ENCODE assay signal across 21 cellular contexts in the genomic region with DNA sequence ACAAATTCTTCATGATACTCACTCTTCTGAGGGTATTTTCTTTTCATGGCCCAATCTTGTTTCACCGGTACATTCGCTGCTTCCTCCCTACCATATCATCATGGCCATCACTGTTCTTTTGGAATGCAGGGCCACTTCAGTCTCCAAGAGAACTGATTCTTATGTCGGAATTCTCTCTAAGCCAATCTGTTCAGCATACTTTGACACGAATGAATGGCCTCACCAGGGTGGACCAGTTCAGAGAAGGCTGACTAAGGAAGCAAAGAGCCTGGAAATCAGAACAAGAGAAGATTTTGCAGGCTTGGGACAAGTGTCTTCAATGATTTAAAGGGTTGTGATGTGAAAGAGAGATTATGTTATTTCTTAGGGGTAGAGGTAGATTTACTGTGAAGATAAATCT. TPM values are rescaled to one million over a fixed set of nuclear protein-coding genes. Genes with fewer than 3 reads are reported as not detected.
DNase-seq lines count a peak whose midpoint lies in the region; ATAC-seq and TF ChIP-seq lines count a peak whose summit lies in the region.
"Had no signal": no experiment of that assay in that cellular context is flagged by ENCODE, and none has a peak within 500 bp of the region (broad histone marks: within the 10 kb centered on the region; RNA-seq: fewer than 3 reads in every experiment).

No MANE protein-coding gene starts in this region.

- H3K27ac ChIP-seq in OCI-LY1 (ENCODE audit: low read depth, low read length, poor library complexity, severe bottlenecking): peak overlapping the region; percentile 61
- H3K27ac ChIP-seq in neural progenitor cell: peak overlapping the region; percentile 71

- no peak overlapping the region for H2AFZ ChIP-seq in OCI-LY1 (ENCODE audit: low read length)
- peak overlapping the region; percentile 57 for H2AFZ ChIP-seq in neural progenitor cell (replicated peaks)

- H3K4me3 ChIP-seq in OCI-LY1 (ENCODE audit: low read depth, low read length, poor library complexity, severe bottlenecking) (no peak overlapping the region), neural progenitor cell (no peak overlapping the region)
- H3K4me3 ChIP-seq: GM23338 had no signal

- H3K9me3 Mint-ChIP-seq in IgD-negative memory B cell: no peaks in the 10 kb centered on the region
- no peaks in the 10 kb centered on the region for H3K9me3 Mint-ChIP-seq in activated T-helper 1 cell treated with anti-CD3 and anti-CD28 coated beads, Interleukin-12 subunit alpha, Interleukin-12 subunit beta, Interleukin-2, Interleukin-4 antibody, amounts not matched to agents 30 ng/mL and 10 ng/mL and 1 ng/mL, durations not matched to agents 14 hours and 24 hours and 36 hours
- H3K9me3 Mint-ChIP-seq in neural progenitor cell: peaks cover 2% of the 10 kb centered on the region
- H3K9me3 Mint-ChIP-seq: CD4-positive, CD25-positive, alpha-beta regulatory T cell; CD8-positive, alpha-beta memory T cell; GM23338 had no signal

- H3K9me3 ChIP-seq in OCI-LY1 (ENCODE audit: low read length): no peaks in the 10 kb centered on the region
- no peaks in the 10 kb centered on the region for H3K9me3 ChIP-seq in neural progenitor cell (ENCODE audit: low read depth)
- H3K9me3 ChIP-seq: BE2C had no signal

- H3K36me3 ChIP-seq in OCI-LY1 (ENCODE audit: insufficient read depth, low read length): no peaks in the 10 kb centered on the region
- H3K36me3 ChIP-seq in neural progenitor cell: no peaks in the 10 kb centered on the region
- H3K36me3 ChIP-seq: BE2C had no signal

- H3K9me2 ChIP-seq in OCI-LY1 (ENCODE audit: low read depth, low read length): no peaks in the 10 kb centered on the region

- no peaks in the 10 kb centered on the region for H3K36me3 Mint-ChIP-seq in IgD-negative memory B cell
- no peaks in the 10 kb centered on the region for H3K36me3 Mint-ChIP-seq in activated T-helper 1 cell treated with anti-CD3 and anti-CD28 coated beads, Interleukin-12 subunit alpha, Interleukin-12 subunit beta, Interleukin-2, Interleukin-4 antibody, amounts not matched to agents 30 ng/mL and 10 ng/mL and 1 ng/mL, durations not matched to agents 14 hours and 24 hours and 36 hours (ENCODE audit: low read depth)
- peaks cover 1% of the 10 kb centered on the region for H3K36me3 Mint-ChIP-seq in neural progenitor cell
- H3K36me3 Mint-ChIP-seq: CD4-positive, CD25-positive, alpha-beta regulatory T cell; CD8-positive, alpha-beta memory T cell had no signal

- intact Hi-C loops in activated T-helper 1 cell treated with anti-CD3 and anti-CD28 coated beads, Interleukin-12 subunit alpha, Interleukin-12 subunit beta, Interleukin-2, Interleukin-4 antibody, amounts not matched to agents 30 ng/mL and 10 ng/mL and 1 ng/mL, durations not matched to agents 14 hours and 24 hours and 36 hours (cut with micrococcal nuclease): no loop called here

- no peak overlapping the region for H3K9ac ChIP-seq in OCI-LY1 (ENCODE audit: low read length)
- no peak overlapping the region for H3K9ac ChIP-seq in neural progenitor cell

- H3F3A ChIP-seq in OCI-LY1 (ENCODE audit: insufficient read depth, low read length): peaks cover 10% of the 10 kb centered on the region; the same call in 1 of the 2 replicates
- H3F3A ChIP-seq in neural progenitor cell (ENCODE audit: low read depth): peaks cover 17% of the 10 kb centered on the region

- H3K4me3 Mint-ChIP-seq in IgD-negative memory B cell: peak overlapping the region in 3 of 4 donors; percentile 12 to 77 (median 32)
- H3K4me3 Mint-ChIP-seq in activated T-helper 1 cell treated with anti-CD3 and anti-CD28 coated beads, Interleukin-12 subunit alpha, Interleukin-12 subunit beta, Interleukin-2, Interleukin-4 antibody, amounts not matched to agents 30 ng/mL and 10 ng/mL and 1 ng/mL, durations not matched to agents 14 hours and 24 hours and 36 hours: no peak overlapping the region
- H3K4me3 Mint-ChIP-seq in neural progenitor cell: no peak overlapping the region
- H3K4me3 Mint-ChIP-seq: GM23338 had no signal

- H3K27me3 Mint-ChIP-seq in IgD-negative memory B cell (peaks cover 1% of the 10 kb centered on the region), neural progenitor cell (ENCODE audit: insufficient read depth, low read depth) (peaks cover 10% of the 10 kb centered on the region)
- H3K27me3 Mint-ChIP-seq in activated T-helper 1 cell treated with anti-CD3 and anti-CD28 coated beads, Interleukin-12 subunit alpha, Interleukin-12 subunit beta, Interleukin-2, Interleukin-4 antibody, amounts not matched to agents 30 ng/mL and 10 ng/mL and 1 ng/mL, durations not matched to agents 14 hours and 24 hours and 36 hours (ENCODE audit: insufficient read depth): peaks cover 3% of the 10 kb centered on the region

- H3K79me2 ChIP-seq in OCI-LY1 (ENCODE audit: insufficient read depth, low read length): no peaks in the 10 kb centered on the region
- no peaks in the 10 kb centered on the region for H3K79me2 ChIP-seq in neural progenitor cell (ENCODE audit: low read depth)

- peak overlapping the region in 2 of 3 donors; percentile 17 to 42 for H3K27ac Mint-ChIP-seq in IgD-negative memory B cell
- H3K27ac Mint-ChIP-seq in activated T-helper 1 cell treated with anti-CD3 and anti-CD28 coated beads, Interleukin-12 subunit alpha, Interleukin-12 subunit beta, Interleukin-2, Interleukin-4 antibody, amounts not matched to agents 30 ng/mL and 10 ng/mL and 1 ng/mL, durations not matched to agents 14 hours and 24 hours and 36 hours: peak overlapping the region; percentile 26
- peak overlapping the region; percentile 78 for H3K27ac Mint-ChIP-seq in neural progenitor cell
- H3K27ac Mint-ChIP-seq: CD4-positive, CD25-positive, alpha-beta regulatory T cell; CD8-positive, alpha-beta memory T cell had no signal

- no peak for TF ChIP-seq CTCF in OCI-LY1 (IDR thresholded peaks at IDR 0.05; ENCODE audit: low read length)
- no peak for TF ChIP-seq CTCF in neural progenitor cell (IDR thresholded peaks at IDR 0.05)

- no peak overlapping the region for H3K4me2 ChIP-seq in OCI-LY1 (ENCODE audit: low read length)
- H3K4me2 ChIP-seq in neural progenitor cell: peak overlapping the region; percentile 12
- H3K4me2 ChIP-seq: GM23338 had no signal

- H3K27me3 ChIP-seq in OCI-LY1 (ENCODE audit: insufficient read depth, low read length): no peaks in the 10 kb centered on the region
- H3K27me3 ChIP-seq in neural progenitor cell: peaks cover 6% of the 10 kb centered on the region
- H3K27me3 ChIP-seq: BE2C had no signal

- ATAC-seq in GM19023 (IDR thresholded peaks at IDR 0.05; ENCODE audit: unreplicated experiment): no peak
- ATAC-seq: HCT116 had no signal

- H4K20me1 ChIP-seq in OCI-LY1 (ENCODE audit: insufficient read depth, low read length) (no peaks in the 10 kb centered on the region), neural progenitor cell (ENCODE audit: low read depth) (no peaks in the 10 kb centered on the region)

- no peak for DNase-seq in activated T-helper 1 cell treated with anti-CD3 and anti-CD28 coated beads, Interleukin-12 subunit alpha, Interleukin-12 subunit beta, Interleukin-2, Interleukin-4 antibody, amounts not matched to agents 30 ng/mL and 10 ng/mL and 1 ng/mL, durations not matched to agents 14 hours and 24 hours and 36 hours (ENCODE audit: low spot score)
- DNase-seq in neural progenitor cell (ENCODE audit: low spot score) (peak; percentile 64), NCI-H1417 (lab: John Stamatoyannopoulos, UW) (no peak), DMS 273 treated with DMSO at 0.1 percent for 48 hours (lab: John Stamatoyannopoulos, UW) (no peak)
- DNase-seq: ACHN; BE2C; C1 segment of cervical spinal cord; CD4-positive, CD25-positive, alpha-beta regulatory T cell; CD8-positive, alpha-beta memory T cell; COR-L47; DMS153; DMS79 treated with DMSO at 0.1 percent for 48 hours; GF-D8; H7; IMR-90; KBM-7 had no signal

- H3K4me1 ChIP-seq in OCI-LY1 (ENCODE audit: insufficient read depth, low read length, severe bottlenecking) (peaks cover 44% of the 10 kb centered on the region), neural progenitor cell (peaks cover 13% of the 10 kb centered on the region)
- H3K4me1 ChIP-seq: BE2C had no signal

- H3K4me1 Mint-ChIP-seq in IgD-negative memory B cell: peaks cover 17 to 28% (median 24%) of the 10 kb centered on the region in 3 donors
- H3K4me1 Mint-ChIP-seq in activated T-helper 1 cell treated with anti-CD3 and anti-CD28 coated beads, Interleukin-12 subunit alpha, Interleukin-12 subunit beta, Interleukin-2, Interleukin-4 antibody, amounts not matched to agents 30 ng/mL and 10 ng/mL and 1 ng/mL, durations not matched to agents 14 hours and 24 hours and 36 hours (ENCODE audit: low read depth): peaks cover 12% of the 10 kb centered on the region
- peaks cover 28% of the 10 kb centered on the region for H3K4me1 Mint-ChIP-seq in neural progenitor cell

RNA-seq across cellular contexts. Expression of gene EPB41L5, which starts 5.0 kb away (rescaled TPM):
- polyA plus RNA-seq in IgD-negative memory B cell: 3.9 TPM
- 1.2 TPM in 2 replicates for total RNA-seq in activated T-helper 1 cell treated with anti-CD3 and anti-CD28 coated beads, Interleukin-12 subunit alpha, Interleukin-12 subunit beta, Interleukin-2, Interleukin-4 antibody, amounts not matched to agents 30 ng/mL and 10 ng/mL and 1 ng/mL, durations not matched to agents 14 hours and 24 hours and 36 hours
- 65.7 and 84.0 TPM in 2 replicates for total RNA-seq in neural progenitor cell (ENCODE audit: low replicate concordance)

Comparison
In these comparisons a context has a peak if more than half of its experiments do, and no peak if none do; other contexts are left out.
1. H3K27ac Mint-ChIP-seq: peak in every context shown above with its lines; median percentile 78 in neural progenitor cell; 30 in IgD-negative memory B cell; 26 in activated T-helper 1 cell treated with anti-CD3 and anti-CD28 coated beads, Interleukin-12 subunit alpha, Interleukin-12 subunit beta, Interleukin-2, Interleukin-4 antibody, amounts not matched to agents 30 ng/mL and 10 ng/mL and 1 ng/mL, durations not matched to agents 14 hours and 24 hours and 36 hours.
2. H3K4me3 Mint-ChIP-seq: peak in IgD-negative memory B cell (3 of 4); none in activated T-helper 1 cell treated with anti-CD3 and anti-CD28 coated beads, Interleukin-12 subunit alpha, Interleukin-12 subunit beta, Interleukin-2, Interleukin-4 antibody, amounts not matched to agents 30 ng/mL and 10 ng/mL and 1 ng/mL, durations not matched to agents 14 hours and 24 hours and 36 hours (single experiment) and neural progenitor cell (single experiment).
3. RNA of gene EPB41L5, which starts 5.0 kb away (total RNA-seq): 65.7 to 84.0 TPM in neural progenitor cell; 1.2 TPM in activated T-helper 1 cell treated with anti-CD3 and anti-CD28 coated beads, Interleukin-12 subunit alpha, Interleukin-12 subunit beta, Interleukin-2, Interleukin-4 antibody, amounts not matched to agents 30 ng/mL and 10 ng/mL and 1 ng/mL, durations not matched to agents 14 hours and 24 hours and 36 hours; every median in the first group is over 10 times any median in the second.